ENCODE assay signal across 1 cellular context in the genomic region with DNA sequence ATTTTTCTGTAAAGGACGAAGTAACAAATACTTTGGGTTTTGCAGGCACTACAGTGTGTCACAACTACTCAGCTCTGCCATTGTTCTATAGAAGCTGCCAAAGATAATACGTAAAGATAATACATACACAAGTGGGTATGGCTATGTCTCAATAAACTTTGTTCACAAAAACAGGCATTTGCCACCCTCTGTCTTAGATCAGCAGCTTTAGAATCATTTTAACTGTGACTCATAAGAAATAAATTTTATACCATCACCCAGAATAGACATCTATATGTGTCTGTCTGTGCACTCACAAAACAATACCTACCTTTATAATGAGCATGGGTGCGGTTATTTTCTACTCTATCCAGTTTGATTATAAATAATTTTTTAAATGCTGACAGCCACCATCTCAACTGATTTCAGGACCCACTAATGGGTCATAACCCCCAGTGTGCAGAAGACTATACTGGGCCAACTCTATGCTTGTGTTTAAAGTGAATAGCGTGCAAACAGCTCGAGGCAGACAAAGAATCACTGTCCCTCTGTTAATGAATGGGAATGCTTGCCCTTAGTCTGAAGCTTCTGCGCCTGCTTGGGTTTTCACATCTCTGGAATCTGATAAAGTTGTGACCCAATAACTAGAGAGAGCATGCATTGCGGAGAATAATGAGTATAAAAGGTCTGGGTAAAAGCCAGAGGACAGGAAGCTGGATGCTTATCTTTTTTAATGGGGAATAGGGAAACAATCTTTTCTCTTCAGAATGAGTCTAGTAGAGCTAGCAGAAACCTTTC.
TF ChIP-seq lines count a peak whose summit lies in the region.

No MANE protein-coding gene starts in this region.

TF ChIP-seq in SK-N-SH treated with all-trans-retinoic acid at 6 μM for 48 hours, 23 proteins besides CTCF, POLR2A, EP300 and RAD21 (continued from another document):
- TF ChIP-seq, protein P1, sequence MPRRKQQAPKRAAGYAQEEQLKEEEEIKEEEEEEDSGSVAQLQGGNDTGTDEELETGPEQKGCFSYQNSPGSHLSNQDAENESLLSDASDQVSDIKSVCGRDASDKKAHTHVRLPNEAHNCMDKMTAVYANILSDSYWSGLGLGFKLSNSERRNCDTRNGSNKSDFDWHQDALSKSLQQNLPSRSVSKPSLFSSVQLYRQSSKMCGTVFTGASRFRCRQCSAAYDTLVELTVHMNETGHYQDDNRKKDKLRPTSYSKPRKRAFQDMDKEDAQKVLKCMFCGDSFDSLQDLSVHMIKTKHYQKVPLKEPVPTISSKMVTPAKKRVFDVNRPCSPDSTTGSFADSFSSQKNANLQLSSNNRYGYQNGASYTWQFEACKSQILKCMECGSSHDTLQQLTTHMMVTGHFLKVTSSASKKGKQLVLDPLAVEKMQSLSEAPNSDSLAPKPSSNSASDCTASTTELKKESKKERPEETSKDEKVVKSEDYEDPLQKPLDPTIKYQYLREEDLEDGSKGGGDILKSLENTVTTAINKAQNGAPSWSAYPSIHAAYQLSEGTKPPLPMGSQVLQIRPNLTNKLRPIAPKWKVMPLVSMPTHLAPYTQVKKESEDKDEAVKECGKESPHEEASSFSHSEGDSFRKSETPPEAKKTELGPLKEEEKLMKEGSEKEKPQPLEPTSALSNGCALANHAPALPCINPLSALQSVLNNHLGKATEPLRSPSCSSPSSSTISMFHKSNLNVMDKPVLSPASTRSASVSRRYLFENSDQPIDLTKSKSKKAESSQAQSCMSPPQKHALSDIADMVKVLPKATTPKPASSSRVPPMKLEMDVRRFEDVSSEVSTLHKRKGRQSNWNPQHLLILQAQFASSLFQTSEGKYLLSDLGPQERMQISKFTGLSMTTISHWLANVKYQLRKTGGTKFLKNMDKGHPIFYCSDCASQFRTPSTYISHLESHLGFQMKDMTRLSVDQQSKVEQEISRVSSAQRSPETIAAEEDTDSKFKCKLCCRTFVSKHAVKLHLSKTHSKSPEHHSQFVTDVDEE (CRISPR knock-in tag; IDR thresholded peaks at IDR 0.05): peak; percentile 69; the same call in 1 of the 2 replicates
- no peak for TF ChIP-seq BACH2 (CRISPR knock-in tag; IDR thresholded peaks at IDR 0.05; ENCODE audit: borderline replicate concordance)
